10 cellular contexts compared by ENCODE assay signal in the genomic region with DNA sequence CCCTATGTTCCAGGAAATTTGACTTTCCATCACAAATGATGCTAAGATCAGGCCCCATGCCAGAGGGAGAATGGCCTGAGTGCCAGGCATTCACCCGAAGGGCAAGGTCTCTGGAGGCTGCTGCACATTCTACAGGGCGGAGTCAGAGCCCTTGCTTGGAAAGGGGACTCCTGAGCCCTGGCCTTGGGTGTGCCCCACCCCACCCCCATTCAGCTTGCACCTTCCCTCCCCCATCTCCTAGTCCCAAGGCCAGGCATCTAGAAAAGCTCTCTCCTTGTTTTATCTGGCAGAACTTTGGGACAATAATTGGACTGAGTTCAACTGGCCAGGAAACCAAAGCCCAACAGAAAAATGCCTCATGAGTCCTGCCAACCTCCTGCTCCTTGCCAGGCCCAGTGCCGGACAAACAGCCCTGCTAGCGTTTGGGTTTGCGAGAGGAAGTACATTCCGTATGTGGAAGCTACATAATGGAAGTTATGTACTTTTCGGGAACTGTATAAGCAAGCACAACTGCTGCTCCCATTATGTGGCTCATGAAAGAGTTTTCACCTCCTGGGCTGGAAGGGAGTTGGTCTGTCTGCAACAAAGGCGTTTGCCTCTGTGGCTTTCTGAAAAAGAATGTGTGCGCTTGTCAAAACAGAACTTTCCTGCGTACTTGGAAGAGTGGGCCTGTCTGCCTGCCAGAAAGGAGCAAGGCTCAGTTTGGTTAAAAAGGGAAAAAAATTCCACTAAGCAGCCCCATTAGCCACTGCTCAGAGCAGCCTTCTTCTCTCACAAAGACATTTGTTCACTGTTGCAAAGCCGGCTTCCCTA.
DNase-seq lines count a peak whose midpoint lies in the region; ATAC-seq and TF ChIP-seq lines count a peak whose summit lies in the region.
"Had no signal": no experiment of that assay in that cellular context is flagged by ENCODE, and none has a peak within 500 bp of the region (broad histone marks: within the 10 kb centered on the region; RNA-seq: fewer than 3 reads in every experiment).

No MANE protein-coding gene starts in this region.

- ATAC-seq in HG02981 (IDR thresholded peaks at IDR 0.05; ENCODE audit: unreplicated experiment): no peak
- ATAC-seq in HG02970 (IDR thresholded peaks at IDR 0.05; ENCODE audit: low FRiP score, unreplicated experiment): no peak

- H3K36me3 ChIP-seq in thyroid gland: no peaks in the 10 kb centered on the region

- in situ Hi-C loops in KBM-7 (cut with MboI; ENCODE audit: low pct_unique_long_range_greater_than_20kb, low sequenced_read_pairs): no loop called here

- WGBS in thyroid gland, 2 donors: 3 to 11% methylated on average over 11 of the region's 11 CpGs

- H3K9me3 ChIP-seq in thyroid gland: no peaks in the 10 kb centered on the region
- H3K9me3 ChIP-seq: SK-N-SH had no signal

- no peaks in the 10 kb centered on the region for H3K27me3 ChIP-seq in thyroid gland

- peak in 51 of 58 donors; percentile 17 to 95 (median 68) for DNase-seq in anterior cingulate cortex (lab: John Stamatoyannopoulos, UW)
- peak; percentile 79 for DNase-seq in foreskin melanocyte
- DNase-seq in myocyte (ENCODE audit: low read depth): peak; percentile 62
- DNase-seq in thyroid gland: peak; percentile 79 to 83
- no peak for DNase-seq in KBM-7
- no peak for DNase-seq in activated gamma-delta T cell treated with Interleukin-2 at 50 U/mL for 16 hours
- DNase-seq: activated gamma-delta T cell, SK-N-SH had no signal

- peak overlapping the region; percentile 75 to 82 (median 80) for H3K27ac ChIP-seq in thyroid gland

- H3K4me1 ChIP-seq in thyroid gland: peaks cover 24 to 29% of the 10 kb centered on the region in 2 donors

- intact Hi-C loops in thyroid gland (cut with DNase I): no loop called here

- TF ChIP-seq CTCF in thyroid gland (IDR thresholded peaks at IDR 0.05): no peak

- no peak for TF ChIP-seq POLR2A in thyroid gland (IDR thresholded peaks at IDR 0.05)

- no peak overlapping the region for H3K4me3 ChIP-seq in thyroid gland (replicated peaks in 1 of 3)

Comparison
In these comparisons a context has a peak if more than half of its experiments do, and no peak if none do; other contexts are left out.
1. DNase-seq: peak in anterior cingulate cortex (51 of 58), foreskin melanocyte (single experiment), myocyte (single experiment) and thyroid gland (2 of 2); none in KBM-7 (single experiment) and activated gamma-delta T cell treated with Interleukin-2 at 50 U/mL for 16 hours (single experiment).